8 cellular contexts compared by ENCODE assay signal in genomic region chr2:197786010-197786877, GRCh38. TPM values are rescaled to one million over a fixed set of nuclear protein-coding genes. Genes with fewer than 3 reads are reported as not detected.
DNase-seq lines count a peak whose midpoint lies in the region; ATAC-seq and TF ChIP-seq lines count a peak whose summit lies in the region.

No MANE protein-coding gene starts in this region.

- H3K4me3 ChIP-seq in endodermal cell (ENCODE audit: low read length), result peak overlapping the region; percentile 62
- H3K4me3 ChIP-seq in naive thymus-derived CD4-positive, alpha-beta T cell (ENCODE audit: low read length), result peak overlapping the region; percentile 69
- H3K4me3 ChIP-seq in thyroid gland (replicated peaks in 1 of 3), result peak overlapping the region in 2 of 3 donors; percentile 24 to 32

- no peaks in the 10 kb centered on the region for H3K9me3 Mint-ChIP-seq in activated CD4-positive, alpha-beta T cell treated with anti-CD3 and anti-CD28 coated beads, Interleukin-2, amount 10 ng/mL, durations not matched to agents 24 days and 14 days
- peaks cover 10% of the 10 kb centered on the region for H3K9me3 Mint-ChIP-seq in endodermal cell
- no peaks in the 10 kb centered on the region for H3K9me3 Mint-ChIP-seq in naive thymus-derived CD4-positive, alpha-beta T cell

- H3K36me3 Mint-ChIP-seq in activated CD4-positive, alpha-beta T cell treated with anti-CD3 and anti-CD28 coated beads, Interleukin-2, amount 10 ng/mL, durations not matched to agents 24 days and 14 days (ENCODE audit: low read depth), result no peaks in the 10 kb centered on the region
- H3K36me3 Mint-ChIP-seq in endodermal cell (ENCODE audit: low read depth), result peaks cover 2% of the 10 kb centered on the region
- H3K36me3 Mint-ChIP-seq in naive thymus-derived CD4-positive, alpha-beta T cell, result no peaks in the 10 kb centered on the region

- H3K9me3 ChIP-seq in endodermal cell (ENCODE audit: control insufficient read depth, low read length) (no peaks in the 10 kb centered on the region), thyroid gland (no peaks in the 10 kb centered on the region)
- H3K9me3 ChIP-seq in naive thymus-derived CD4-positive, alpha-beta T cell (ENCODE audit: control insufficient read depth in 2 of 3, low read length in 3 of 3), result no peaks in the 10 kb centered on the region

- peak; percentile 85 for TF ChIP-seq CTCF in GM12874 (IDR thresholded peaks at IDR 0.05; ENCODE audit: insufficient read depth, low read depth, low read length)
- TF ChIP-seq CTCF in endodermal cell (conservative IDR thresholded peaks at IDR 0.05), result peak; percentile 82
- TF ChIP-seq CTCF in thyroid gland (IDR thresholded peaks at IDR 0.05), result peak in 3 of 6 experiments; percentile 14 to 55 (median 26)

- H3K27me3 ChIP-seq in endodermal cell (ENCODE audit: control insufficient read depth, insufficient read depth, low read length, poor library complexity, severe bottlenecking), result peaks cover 37% of the 10 kb centered on the region
- peaks cover 0 to 5% of the 10 kb centered on the region in 2 donors for H3K27me3 ChIP-seq in naive thymus-derived CD4-positive, alpha-beta T cell (ENCODE audit: control insufficient read depth in 2 of 2, insufficient read depth in 2 of 2, low read length in 2 of 2)
- peaks cover 4% of the 10 kb centered on the region for H3K27me3 ChIP-seq in thyroid gland

- WGBS in endodermal cell (ENCODE audit: insufficient coverage in 1 of 2, insufficient read length in 1 of 2), 2 experiments, result 24 to 44% methylated on average over 29 to 79 of the region's 79 CpGs
- WGBS in thyroid gland, 2 donors, result 5 to 10% methylated on average over 31 to 44 of the region's 79 CpGs

- intact Hi-C loops in activated CD4-positive, alpha-beta T cell treated with anti-CD3 and anti-CD28 coated beads, Interleukin-2, amount 10 ng/mL, durations not matched to agents 24 days and 14 days (cut with micrococcal nuclease), result no loop called here
- intact Hi-C loops in naive thymus-derived CD4-positive, alpha-beta T cell (cut with micrococcal nuclease), result no loop called here
- intact Hi-C loops in thyroid gland (cut with DNase I), result no loop called here

- no peak overlapping the region for H3K9ac ChIP-seq in endodermal cell (ENCODE audit: extremely low read depth, low read length, poor library complexity, severe bottlenecking)

- peaks cover 39% of the 10 kb centered on the region for H3K27me3 Mint-ChIP-seq in activated CD4-positive, alpha-beta T cell treated with anti-CD3 and anti-CD28 coated beads, Interleukin-2, amount 10 ng/mL, durations not matched to agents 24 days and 14 days
- peaks cover 63% of the 10 kb centered on the region for H3K27me3 Mint-ChIP-seq in endodermal cell (ENCODE audit: insufficient read depth)
- H3K27me3 Mint-ChIP-seq in naive thymus-derived CD4-positive, alpha-beta T cell, result peaks cover 6 to 50% (median 23%) of the 10 kb centered on the region in 5 donors

- H3K27ac ChIP-seq in endodermal cell (ENCODE audit: low read depth, low read length), result no peak overlapping the region
- H3K27ac ChIP-seq in naive thymus-derived CD4-positive, alpha-beta T cell (ENCODE audit: low read depth, low read length), result no peak overlapping the region
- no peak overlapping the region for H3K27ac ChIP-seq in thyroid gland

- peaks cover 2% of the 10 kb centered on the region for H3K4me1 Mint-ChIP-seq in activated CD4-positive, alpha-beta T cell treated with anti-CD3 and anti-CD28 coated beads, Interleukin-2, amount 10 ng/mL, durations not matched to agents 24 days and 14 days
- H3K4me1 Mint-ChIP-seq in endodermal cell, result peaks cover 3% of the 10 kb centered on the region
- H3K4me1 Mint-ChIP-seq in naive thymus-derived CD4-positive, alpha-beta T cell, result peaks cover 0 to 8% (median 0%) of the 10 kb centered on the region in 7 donors

- H3K4me1 ChIP-seq in endodermal cell (ENCODE audit: control insufficient read depth, insufficient read depth, low read length) (no peaks in the 10 kb centered on the region), thyroid gland (peaks cover 0 to 11% of the 10 kb centered on the region in 2 donors)
- no peaks in the 10 kb centered on the region for H3K4me1 ChIP-seq in naive thymus-derived CD4-positive, alpha-beta T cell (ENCODE audit: control insufficient read depth in 2 of 2, insufficient read depth in 2 of 2, low read length in 2 of 2)

- H3K36me3 ChIP-seq in endodermal cell (ENCODE audit: control insufficient read depth, insufficient read depth, low read length) (no peaks in the 10 kb centered on the region), thyroid gland (no peaks in the 10 kb centered on the region)
- H3K36me3 ChIP-seq in naive thymus-derived CD4-positive, alpha-beta T cell (ENCODE audit: control insufficient read depth in 2 of 3, insufficient read depth in 3 of 3, low read length in 3 of 3), result no peaks in the 10 kb centered on the region

- ATAC-seq in HG02884 (IDR thresholded peaks at IDR 0.05; ENCODE audit: unreplicated experiment) (peak; percentile 58), GM21360 (IDR thresholded peaks at IDR 0.05; ENCODE audit: unreplicated experiment) (no peak)
- peak; percentile 77 for ATAC-seq in naive thymus-derived CD4-positive, alpha-beta T cell

- H3K27ac Mint-ChIP-seq in activated CD4-positive, alpha-beta T cell treated with anti-CD3 and anti-CD28 coated beads, Interleukin-2, amount 10 ng/mL, durations not matched to agents 24 days and 14 days, result no peak overlapping the region
- no peak overlapping the region for H3K27ac Mint-ChIP-seq in endodermal cell
- peak overlapping the region in 2 of 9 donors; percentile 14 to 26 for H3K27ac Mint-ChIP-seq in naive thymus-derived CD4-positive, alpha-beta T cell

- POLR2A ChIA-PET in naive thymus-derived CD4-positive, alpha-beta T cell (lab: Charles Lee), result no interaction called here

- CTCF ChIA-PET in naive thymus-derived CD4-positive, alpha-beta T cell (lab: Charles Lee), result interaction anchor here (0.7 kb wide), 1 partner anchor 1980 kb away, joined by 4 read pairs; no protein-coding TSS in a partner anchor

- TF ChIP-seq POLR2A in thyroid gland (IDR thresholded peaks at IDR 0.05), result no peak

- DNase-seq in activated CD4-positive, alpha-beta T cell treated with anti-CD3 and anti-CD28 coated beads, Interleukin-2, amount 10 ng/mL, durations not matched to agents 24 days and 14 days, result peak; percentile 89
- DNase-seq in endodermal cell (peak; percentile 97), thyroid gland (peak; percentile 19 to 35), OCI-M1 (lab: John Stamatoyannopoulos, UW) (no peak)
- DNase-seq in naive thymus-derived CD4-positive, alpha-beta T cell, result peak; percentile 21 to 68 (median 53)

- H3K4me3 Mint-ChIP-seq in activated CD4-positive, alpha-beta T cell treated with anti-CD3 and anti-CD28 coated beads, Interleukin-2, amount 10 ng/mL, durations not matched to agents 24 days and 14 days, result peak overlapping the region; percentile 81
- peak overlapping the region; percentile 43 for H3K4me3 Mint-ChIP-seq in endodermal cell
- peak overlapping the region; percentile 57 to 86 (median 77) for H3K4me3 Mint-ChIP-seq in naive thymus-derived CD4-positive, alpha-beta T cell

RNA-seq across cellular contexts. Expression of gene BOLL, which starts 1.1 kb away (rescaled TPM):
- total RNA-seq in activated CD4-positive, alpha-beta T cell treated with anti-CD3 and anti-CD28 coated beads, Interleukin-2, amount 10 ng/mL, durations not matched to agents 24 days and 14 days, result not detected in 2 replicates
- total RNA-seq in endodermal cell (not detected), thyroid gland (under 1 TPM in 2 of 4 donors, not detected in 2; 0.27 to 0.45 TPM)
- not detected for polyA plus RNA-seq in endodermal cell (2013, experiment 1 of 2)
- not detected for polyA plus RNA-seq in endodermal cell (2013, experiment 2 of 2)
- total RNA-seq in naive thymus-derived CD4-positive, alpha-beta T cell, result not detected
- polyA plus RNA-seq in naive thymus-derived CD4-positive, alpha-beta T cell, result under 1 TPM in 1 of 2 donors, not detected in 1; 0.08 TPM

RNA-seq across cellular contexts. Expression of gene PLCL1, which starts 18.1 kb away (rescaled TPM):
- total RNA-seq in activated CD4-positive, alpha-beta T cell treated with anti-CD3 and anti-CD28 coated beads, Interleukin-2, amount 10 ng/mL, durations not matched to agents 24 days and 14 days, result 0.45 and 0.63 TPM in 2 replicates
- total RNA-seq in endodermal cell, result under 1 TPM; 0.04 to 0.11 TPM
- polyA plus RNA-seq in endodermal cell (2013, experiment 1 of 2), result 1.4 TPM
- 1.1 TPM for polyA plus RNA-seq in endodermal cell (2013, experiment 2 of 2)
- total RNA-seq in naive thymus-derived CD4-positive, alpha-beta T cell, result 10 to 100 TPM in 4 of 5 experiments, 1 to 10 TPM in 1; 1.8 to 33.7 (median 28.5) TPM
- 10 to 100 TPM; 13.1 to 16.7 TPM for polyA plus RNA-seq in naive thymus-derived CD4-positive, alpha-beta T cell
- 10 to 100 TPM in 2 of 4 donors, 1 to 10 TPM in 2; 9.1 to 11.8 (median 9.9) TPM for total RNA-seq in thyroid gland
